Comparison of ENCODE assay signal across 21 cellular contexts in the genomic region with DNA sequence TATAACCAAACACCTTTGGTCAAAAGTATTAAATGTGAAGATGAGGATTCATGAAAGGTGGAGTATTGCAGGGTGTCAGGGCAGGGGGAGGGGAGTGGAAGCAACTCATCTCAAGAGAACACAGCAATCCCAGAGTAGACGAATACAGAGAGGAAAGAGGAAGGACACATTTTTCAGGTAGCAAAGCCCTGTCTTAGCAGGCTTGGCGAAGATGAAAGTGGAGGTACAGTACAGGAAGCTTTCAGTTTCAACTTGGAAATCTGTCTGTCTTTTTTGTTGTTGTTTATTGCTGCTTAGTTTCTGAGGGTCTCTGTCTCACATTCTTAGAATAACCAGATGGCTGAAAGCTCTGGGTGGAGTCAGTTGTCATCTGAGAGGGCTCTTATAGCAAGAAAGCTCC.
DNase-seq lines count a peak whose midpoint lies in the region; ATAC-seq and TF ChIP-seq lines count a peak whose summit lies in the region.
"Had no signal": no experiment of that assay in that cellular context is flagged by ENCODE, and none has a peak within 500 bp of the region (broad histone marks: within the 10 kb centered on the region; RNA-seq: fewer than 3 reads in every experiment).

No MANE protein-coding gene starts in this region.

- H3K27me3 ChIP-seq in ACC112 (ENCODE audit: insufficient read depth, low read length) (no peaks in the 10 kb centered on the region), esophagus muscularis mucosa (no peaks in the 10 kb centered on the region)

- H3K4me1 ChIP-seq in ACC112 (ENCODE audit: control insufficient read depth, insufficient read depth, low read length, unreplicated experiment) (no peaks in the 10 kb centered on the region), esophagus muscularis mucosa (no peaks in the 10 kb centered on the region)

- WGBS in esophagus muscularis mucosa, result 81% methylated on average over 2 of the region's 2 CpGs

- no peak for TF ChIP-seq EP300 in esophagus muscularis mucosa (IDR thresholded peaks at IDR 0.05)

- no peaks in the 10 kb centered on the region for H3K36me3 Mint-ChIP-seq in activated naive CD4-positive, alpha-beta T cell treated with anti-CD3 and anti-CD28 coated beads, Interleukin-2, amount 50 U/mL, for 72 hours
- H3K36me3 Mint-ChIP-seq: CD14-positive monocyte had no signal

- H3K9me3 ChIP-seq in esophagus muscularis mucosa, result peaks cover 0 to 2% (median 0%) of the 10 kb centered on the region in 4 donors

- peak overlapping the region; percentile 15 for H2AFZ ChIP-seq in ACC112 (ENCODE audit: low read length, unreplicated experiment)

- H3K36me3 ChIP-seq in ACC112 (ENCODE audit: insufficient read depth, low read length) (no peaks in the 10 kb centered on the region), esophagus muscularis mucosa (no peaks in the 10 kb centered on the region)

- peaks cover 0 to 5% of the 10 kb centered on the region in 2 donors for H3K9me3 Mint-ChIP-seq in activated naive CD4-positive, alpha-beta T cell treated with anti-CD3 and anti-CD28 coated beads, Interleukin-2, amount 50 U/mL, for 72 hours

- H3K27ac Mint-ChIP-seq in activated naive CD4-positive, alpha-beta T cell treated with anti-CD3 and anti-CD28 coated beads, Interleukin-2, amount 50 U/mL, for 72 hours, result no peak overlapping the region
- H3K27ac Mint-ChIP-seq: B cell, CD14-positive monocyte, HFFc6 had no signal

- intact Hi-C loops in esophagus muscularis mucosa (cut with DNase I), result no loop called here

- TF ChIP-seq CTCF in esophagus muscularis mucosa (IDR thresholded peaks at IDR 0.05), result no peak

- ATAC-seq in GM19463 (IDR thresholded peaks at IDR 0.05; ENCODE audit: unreplicated experiment) (peak; percentile 50), HG02840 (IDR thresholded peaks at IDR 0.05; ENCODE audit: low FRiP score, unreplicated experiment) (no peak)
- no peak for ATAC-seq in activated naive CD4-positive, alpha-beta T cell treated with anti-CD3 and anti-CD28 coated beads, Interleukin-2, amount 50 U/mL, for 72 hours

- H3K79me2 ChIP-seq in ACC112 (ENCODE audit: control insufficient read depth, insufficient read depth, low read length, unreplicated experiment), result no peaks in the 10 kb centered on the region

- H3K27ac ChIP-seq in ACC112 (ENCODE audit: low read depth, low read length) (no peak overlapping the region), esophagus muscularis mucosa (replicated peaks in 1 of 4) (no peak overlapping the region)

- no peak for DNase-seq in Jurkat, Clone E6-1 (ENCODE audit: low read depth, low spot score)
- DNase-seq in RPMI8226 (peak; percentile 42), esophagus muscularis mucosa (ENCODE audit: extremely low spot score) (no peak), activated T-cell treated with anti-CD3 and anti-CD28 coated beads for 4 hours (no peak)
- no peak for DNase-seq in activated naive CD4-positive, alpha-beta T cell treated with anti-CD3 and anti-CD28 coated beads, Interleukin-2, amount 50 U/mL, for 72 hours (ENCODE audit: low spot score in 2 of 2)
- DNase-seq: DMS79, H7, HFFc6, IMR-90, Karpas-422, NCI-H1694, NCI-H2081, NCI-H2171, NCI-H526, SIG-M5, T-helper 1 cell had no signal

- H3K4me3 ChIP-seq in ACC112 (ENCODE audit: low read depth, low read length) (peak overlapping the region; percentile 50), esophagus muscularis mucosa (no peak overlapping the region)
- peak overlapping the region; percentile 21; the same call in 1 of the 2 replicates for H3K4me3 ChIP-seq in Jurkat, Clone E6-1 (ENCODE audit: low read length)

- no peak for TF ChIP-seq POLR2A in esophagus muscularis mucosa (IDR thresholded peaks at IDR 0.05; ENCODE audit: low read depth)

Comparison
In these comparisons a context has a peak if more than half of its experiments do, and no peak if none do; other contexts are left out.
1. H3K4me3 ChIP-seq: peak in ACC112 (single experiment) and Jurkat, Clone E6-1 (single experiment); none in esophagus muscularis mucosa (0 of 4).